Comparison of ENCODE assay signal across 28 cellular contexts in the genomic region with DNA sequence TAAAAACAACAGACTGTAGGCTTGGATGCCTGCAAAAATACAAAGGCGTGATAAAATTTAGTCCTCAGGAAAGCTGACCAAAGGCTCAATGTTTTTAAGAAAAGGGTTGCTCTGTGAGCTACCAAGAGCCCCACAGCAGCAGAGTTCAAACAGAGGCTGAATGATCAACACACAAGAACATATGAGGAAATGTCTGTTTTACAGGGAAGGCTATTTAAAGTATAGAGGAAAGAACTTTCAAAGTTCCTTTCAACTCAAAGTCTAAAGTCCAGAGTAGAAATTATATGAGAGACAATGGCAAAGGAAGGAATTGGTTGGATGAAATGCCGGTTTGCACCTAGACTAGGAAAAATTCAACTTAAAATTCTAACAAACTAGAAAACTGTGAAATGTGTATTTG. TPM values are rescaled to one million over a fixed set of nuclear protein-coding genes. Genes with fewer than 3 reads are reported as not detected.
DNase-seq lines count a peak whose midpoint lies in the region; ATAC-seq, FAIRE-seq and TF ChIP-seq lines count a peak whose summit lies in the region.
"Had no signal": no experiment of that assay in that cellular context is flagged by ENCODE, and none has a peak within 500 bp of the region (broad histone marks: within the 10 kb centered on the region; RNA-seq: fewer than 3 reads in every experiment).

No MANE protein-coding gene starts in this region.

- FAIRE-seq in HepG2 (lab: Jason Lieb, UNC): no peak
- no peak for FAIRE-seq in HTR-8/SVneo (lab: Jason Lieb, UNC)
- FAIRE-seq: endometrium, GM18507, K562 had no signal

- H3K4me2 ChIP-seq in HepG2 (ENCODE audit: low read depth, low read length): peak overlapping the region; percentile 59
- H3K4me2 ChIP-seq: PC-9 had no signal

- H3K27me3 ChIP-seq in HepG2 (ENCODE audit: control insufficient read depth in 1 of 2, insufficient read depth in 2 of 2, low read length in 2 of 2) (no peaks in the 10 kb centered on the region), right lobe of liver (no peaks in the 10 kb centered on the region)
- H3K27me3 ChIP-seq: SJSA1, uterus had no signal

- TF ChIP-seq EP300 in HepG2 (IDR thresholded peaks at IDR 0.05; ENCODE audit: low read depth in 2 of 2, low read length in 2 of 2): no peak
- no peak for TF ChIP-seq EP300 in HepG2 (CRISPR knock-in tag; IDR thresholded peaks at IDR 0.05; ENCODE audit: borderline replicate concordance)

- H3K9ac ChIP-seq in HepG2 (ENCODE audit: insufficient read depth, low read depth, low read length) (0 out of 2 replicates have a peak overlapping the region, but pooled peaks have one; percentile 32), SK-N-MC (ENCODE audit: insufficient read length) (no peak overlapping the region)

- H3K79me2 ChIP-seq in HepG2 (ENCODE audit: insufficient read depth, low read length): peaks cover 74% of the 10 kb centered on the region

- no peak overlapping the region; a peak in 1 of 6 replicates for H3K4me3 ChIP-seq in HepG2 (replicated peaks in 1 of 3; ENCODE audit: insufficient read depth in 1 of 3, low read depth in 2 of 3, low read length in 3 of 3)
- H3K4me3 ChIP-seq in right lobe of liver: no peak overlapping the region
- H3K4me3 ChIP-seq in SK-N-MC: no peak overlapping the region
- H3K4me3 ChIP-seq in mucosa of descending colon: no peak overlapping the region
- H3K4me3 ChIP-seq: coronary artery, K562, PC-9, SJSA1, uterus had no signal

- H2AFZ ChIP-seq in HepG2 (ENCODE audit: low read length): no peak overlapping the region
- H2AFZ ChIP-seq: PC-9 had no signal

- in situ Hi-C loops in HepG2 (cut with HindIII; ENCODE audit: extremely low pct_ligation_motif_present, low pct_unique_long_range_greater_than_20kb): no loop called here

- H3K27ac Mint-ChIP-seq in type B pancreatic cell: peak overlapping the region; percentile 29
- H3K27ac Mint-ChIP-seq: activated naive CD8-positive, alpha-beta T cell treated with anti-CD3 and anti-CD28 coated beads, Interleukin-2, amount 10 ng/mL, durations not matched to agents 7 days and 5 days; activated T-helper 2 cell treated with anti-CD3 and anti-CD28 coated beads, Interferon-gamma antibody, Interleukin-2, Interleukin-4, amounts not matched to agents 10 μg/mL and 5 μg/mL and 100 μg/mL, durations not matched to agents 14 hours and 24 hours and 36 hours; memory B cell had no signal

- H3K27me3 Mint-ChIP-seq in type B pancreatic cell: no peaks in the 10 kb centered on the region
- H3K27me3 Mint-ChIP-seq: activated naive CD8-positive, alpha-beta T cell treated with anti-CD3 and anti-CD28 coated beads, Interleukin-2, amount 10 ng/mL, durations not matched to agents 7 days and 5 days; memory B cell; naive thymus-derived CD4-positive, alpha-beta T cell had no signal

- CTCF ChIA-PET in HepG2 (lab: Yijun Ruan, JAX; ENCODE audit: low intra/inter-chr PET ratio, low total read pairs): no interaction called here

- H3K4me1 ChIP-seq in HepG2 (ENCODE audit: insufficient read depth, low read length) (peaks cover 64% of the 10 kb centered on the region), right lobe of liver (no peaks in the 10 kb centered on the region), mucosa of descending colon (ENCODE audit: low read depth) (peaks cover 39% of the 10 kb centered on the region)
- H3K4me1 ChIP-seq: SJSA1 had no signal

- 30% methylated on average over 2 of the region's 2 CpGs for WGBS in HepG2 (ENCODE audit: low lambda C conversion rate)
- WGBS in right lobe of liver (ENCODE audit: insufficient coverage, low coverage, low lambda C conversion rate, missing lambda C conversion rate): 74% methylated on average over 2 of the region's 2 CpGs

- H3K36me3 ChIP-seq in HepG2 (replicated peaks in 1 of 2; ENCODE audit: control insufficient read depth in 1 of 2, insufficient read depth in 2 of 2, low read length in 2 of 2) (no peaks in the 10 kb centered on the region), right lobe of liver (no peaks in the 10 kb centered on the region), SK-N-MC (ENCODE audit: insufficient read depth, low read length) (peaks cover 3% of the 10 kb centered on the region; the same call in 1 of the 2 replicates), mucosa of descending colon (ENCODE audit: low read depth) (no peaks in the 10 kb centered on the region)
- H3K36me3 ChIP-seq: SJSA1, uterus had no signal

- intact Hi-C loops in HepG2 (cut with micrococcal nuclease; ENCODE audit: unreplicated experiment): no loop called here
- intact Hi-C loops in right lobe of liver (cut with DNase I): no loop called here
- intact Hi-C loops in mucosa of descending colon (cut with DNase I, micrococcal nuclease): no loop called here

- ATAC-seq in HepG2 (peak; percentile 85), right lobe of liver (no peak), mucosa of descending colon (peak; percentile 95)
- ATAC-seq: K562; naive thymus-derived CD4-positive, alpha-beta T cell had no signal

- no peak for TF ChIP-seq RAD21 in HepG2 (CRISPR knock-in tag; IDR thresholded peaks at IDR 0.05)

- no peaks in the 10 kb centered on the region for H3K9me3 Mint-ChIP-seq in type B pancreatic cell
- H3K9me3 Mint-ChIP-seq: activated naive CD8-positive, alpha-beta T cell treated with anti-CD3 and anti-CD28 coated beads, Interleukin-2, amount 10 ng/mL, durations not matched to agents 7 days and 5 days; activated T-helper 2 cell treated with anti-CD3 and anti-CD28 coated beads, Interferon-gamma antibody, Interleukin-2, Interleukin-4, amounts not matched to agents 10 μg/mL and 5 μg/mL and 100 μg/mL, durations not matched to agents 14 hours and 24 hours and 36 hours; memory B cell; naive thymus-derived CD4-positive, alpha-beta T cell had no signal

- H3K36me3 Mint-ChIP-seq in type B pancreatic cell: peaks cover 3% of the 10 kb centered on the region

- DNase-seq in HepG2 (ENCODE audit: low spot score): peak; percentile 64
- no peak for DNase-seq in right lobe of liver
- DNase-seq in SK-N-MC (ENCODE audit: low read depth, low spot score): no peak
- DNase-seq in mucosa of descending colon: no peak
- no peak for DNase-seq in type B pancreatic cell (ENCODE audit: extremely low spot score, unreplicated experiment)
- DNase-seq in T-helper 2 cell: no peak
- no peak for DNase-seq in NAMALWA (ENCODE audit: low spot score)
- no peak for DNase-seq in HTR-8/SVneo (ENCODE audit: insufficient read length, low spot score)
- DNase-seq: ACHN; activated CD8-positive, alpha-beta memory T cell treated with anti-CD3 and anti-CD28 coated beads, Interleukin-2, amount 50 U/mL, for 4 hours; activated naive CD8-positive, alpha-beta T cell treated with anti-CD3 and anti-CD28 coated beads, Interleukin-2, amount 10 ng/mL, durations not matched to agents 7 days and 5 days; GDM1; naive thymus-derived CD4-positive, alpha-beta T cell; NCI-H1092; NCI-H2029 treated with DMSO at 0.1 percent for 48 hours; NCI-H345; NCI-H82; PC-9; substantia nigra; uterus; WERI-Rb-1 had no signal

- TF ChIP-seq POLR2A in HepG2 (IDR thresholded peaks at IDR 0.05; ENCODE audit: insufficient read depth in 1 of 2, low read depth in 2 of 2, low read length in 2 of 2): no peak
- no peak for TF ChIP-seq POLR2A in right lobe of liver (IDR thresholded peaks at IDR 0.05)

- BruUV-seq in HepG2 (replicated peaks; lab: Mats Ljungman, UMichigan): no TSS peak

- TF ChIP-seq CTCF in HepG2 (CRISPR knock-in tag; IDR thresholded peaks at IDR 0.05): no peak
- TF ChIP-seq CTCF in right lobe of liver (IDR thresholded peaks at IDR 0.05): no peak
- TF ChIP-seq CTCF in mucosa of descending colon (IDR thresholded peaks at IDR 0.05): no peak
- TF ChIP-seq CTCF in type B pancreatic cell (conservative IDR thresholded peaks at IDR 0.05): no peak

- no peak overlapping the region for H3K4me3 Mint-ChIP-seq in type B pancreatic cell
- H3K4me3 Mint-ChIP-seq: activated naive CD8-positive, alpha-beta T cell treated with anti-CD3 and anti-CD28 coated beads, Interleukin-2, amount 10 ng/mL, durations not matched to agents 7 days and 5 days; memory B cell had no signal

- H4K20me1 ChIP-seq in HepG2 (ENCODE audit: insufficient read depth, low read length): no peaks in the 10 kb centered on the region

- H3K9me3 ChIP-seq in HepG2 (ENCODE audit: low read length): no peaks in the 10 kb centered on the region
- H3K9me3 ChIP-seq in right lobe of liver: no peaks in the 10 kb centered on the region
- H3K9me3 ChIP-seq in SK-N-MC (ENCODE audit: low read depth, low read length): no peaks in the 10 kb centered on the region
- H3K9me3 ChIP-seq in mucosa of descending colon: no peaks in the 10 kb centered on the region
- H3K9me3 ChIP-seq: SJSA1, uterus had no signal

- H3K4me1 Mint-ChIP-seq in type B pancreatic cell (ENCODE audit: unreplicated experiment): peaks cover 17% of the 10 kb centered on the region

- POLR2A ChIA-PET in HepG2 (lab: Yijun Ruan, JAX): interaction anchor here (0.9 kb wide), 1 partner anchor 12 kb away, joined by 3 read pairs; no protein-coding TSS in a partner anchor

- peak overlapping the region; percentile 77 for H3K27ac ChIP-seq in HepG2 (ENCODE audit: extremely low read length, insufficient read depth, low read length)
- H3K27ac ChIP-seq in right lobe of liver: no peak overlapping the region
- 0 out of 2 replicates have a peak overlapping the region, but pooled peaks have one; percentile 42 for H3K27ac ChIP-seq in SK-N-MC
- H3K27ac ChIP-seq: coronary artery, PC-9, SJSA1, uterus, WERI-Rb-1 had no signal

RNA-seq across cellular contexts. Expression of a gene that starts 8.6 kb away (rescaled TPM):
- 11.9 and 19.7 TPM in 2 replicates for total RNA-seq in HepG2 (2016; rRNA removed; fragmentation: Illumina TruSeq; extraction: Trizol)
- total RNA-seq in HepG2 (2016; cell fraction: cytosol; rRNA removed; fragmentation: Illumina TruSeq; extraction: Trizol; ENCODE audit: low read depth): 2.9 and 4.1 TPM in 2 replicates
- total RNA-seq in HepG2 (2016; cell fraction: insoluble cytoplasmic fraction; rRNA removed; fragmentation: Illumina TruSeq; extraction: Trizol): 9.1 and 22.6 TPM in 2 replicates
- 6.8 and 8.1 TPM in 2 replicates for total RNA-seq in HepG2 (2016; cell fraction: membrane; rRNA removed; fragmentation: Illumina TruSeq; extraction: Trizol)
- 30.2 and 36.0 TPM in 2 replicates for total RNA-seq in HepG2 (2016; cell fraction: nucleus; rRNA removed; fragmentation: Illumina TruSeq; extraction: Trizol)
- polyA plus RNA-seq in HepG2 (2011; rRNA removed): 29.8 and 35.3 TPM in 2 replicates
- 32.1 and 32.2 TPM in 2 replicates for polyA plus RNA-seq in HepG2 (2011; cell fraction: cytosol; rRNA removed)
- polyA plus RNA-seq in HepG2 (2011; cell fraction: nucleus; rRNA removed): 58.5 and 61.2 TPM in 2 replicates
- 58.8 and 80.4 TPM in 2 replicates for polyA plus RNA-seq in HepG2 (2012)
- polyA plus RNA-seq in HepG2 (2016; cell fraction: cytosol; fragmentation: Illumina TruSeq; extraction: Trizol; ENCODE audit: low read depth): 3.4 and 3.6 TPM in 2 replicates
- 15.5 and 22.9 TPM in 2 replicates for polyA plus RNA-seq in HepG2 (2016; cell fraction: insoluble cytoplasmic fraction; fragmentation: Illumina TruSeq; extraction: Trizol; ENCODE audit: low read depth)
- 8.3 and 9.9 TPM in 2 replicates for polyA plus RNA-seq in HepG2 (2016; cell fraction: membrane; fragmentation: Illumina TruSeq; extraction: Trizol; ENCODE audit: low read depth)
- polyA plus RNA-seq in HepG2 (2016; cell fraction: nucleus; fragmentation: Illumina TruSeq; extraction: Trizol; ENCODE audit: insufficient read depth, low read depth): 82.7 and 87.2 TPM in 2 replicates
- polyA minus RNA-seq in HepG2 (2011; rRNA and poly(A)+ RNA removed; ENCODE audit: low replicate concordance): 22.8 and 40.9 TPM in 2 replicates
- polyA minus RNA-seq in HepG2 (2011; cell fraction: cytosol; rRNA and poly(A)+ RNA removed): 40.7 and 51.6 TPM in 2 replicates
- 24.4 and 24.8 TPM in 2 replicates for polyA minus RNA-seq in HepG2 (2011; cell fraction: nucleus; rRNA and poly(A)+ RNA removed)
- total RNA-seq in right lobe of liver: 1 to 10 TPM; 4.4 to 9.9 (median 8.3) TPM
- total RNA-seq in mucosa of descending colon: 100 to 1,000 TPM; 166 to 275 (median 224) TPM
- total RNA-seq in type B pancreatic cell (ENCODE audit: low replicate concordance): 112 and 136 TPM in 2 replicates

Comparison
In these comparisons a context has a peak if more than half of its experiments do, and no peak if none do; other contexts are left out.
1. ATAC-seq: peak in HepG2 (single experiment) and mucosa of descending colon (single experiment); none in right lobe of liver (0 of 4).
2. H3K27ac ChIP-seq: peak in HepG2 (single experiment) and SK-N-MC (single experiment); none in right lobe of liver (0 of 3).